In genomic region chr9:79279356-79279755, GRCh38 we compare ENCODE assay signal across 18 cellular contexts.
DNase-seq lines count a peak whose midpoint lies in the region; ATAC-seq and TF ChIP-seq lines count a peak whose summit lies in the region.
"Had no signal": no experiment of that assay in that cellular context is flagged by ENCODE, and none has a peak within 500 bp of the region (broad histone marks: within the 10 kb centered on the region; RNA-seq: fewer than 3 reads in every experiment).

No MANE protein-coding gene starts in this region.

- WGBS in endodermal cell (ENCODE audit: insufficient coverage in 1 of 2, insufficient read length in 1 of 2), 2 experiments = 75% methylated on average over 1 of the region's 1 CpG; no CpG with 5 or more reads in 1 of the 2 experiments

- H3K27me3 Mint-ChIP-seq in endodermal cell (ENCODE audit: insufficient read depth) = no peaks in the 10 kb centered on the region

- no peak overlapping the region for H3K9ac ChIP-seq in endodermal cell (ENCODE audit: extremely low read depth, low read length, poor library complexity, severe bottlenecking)
- H3K9ac ChIP-seq: BLaER1 had no signal

- no peak overlapping the region for H3K4me3 ChIP-seq in endodermal cell (ENCODE audit: low read length)
- H3K4me3 ChIP-seq in mucosa of descending colon = no peak overlapping the region
- H3K4me3 ChIP-seq: BLaER1, GM12878 had no signal

- no peaks in the 10 kb centered on the region for H3K4me1 Mint-ChIP-seq in endodermal cell
- H3K4me1 Mint-ChIP-seq: CD4-positive, alpha-beta memory T cell had no signal

- H3K9me3 ChIP-seq in endodermal cell (ENCODE audit: control insufficient read depth, low read length) = no peaks in the 10 kb centered on the region
- no peaks in the 10 kb centered on the region for H3K9me3 ChIP-seq in mucosa of descending colon

- H3K4me3 Mint-ChIP-seq in endodermal cell = no peak overlapping the region
- H3K4me3 Mint-ChIP-seq: CD14-positive monocyte; CD4-positive, alpha-beta memory T cell; H9 had no signal

- H3K4me1 ChIP-seq in endodermal cell (ENCODE audit: control insufficient read depth, insufficient read depth, low read length) (no peaks in the 10 kb centered on the region), mucosa of descending colon (ENCODE audit: low read depth) (no peaks in the 10 kb centered on the region)
- H3K4me1 ChIP-seq: BLaER1 had no signal

- no peak for TF ChIP-seq CTCF in endodermal cell (conservative IDR thresholded peaks at IDR 0.05)
- no peak for TF ChIP-seq CTCF in mucosa of descending colon (IDR thresholded peaks at IDR 0.05)

- H3K36me3 ChIP-seq in endodermal cell (ENCODE audit: control insufficient read depth, insufficient read depth, low read length) (no peaks in the 10 kb centered on the region), mucosa of descending colon (ENCODE audit: low read depth) (no peaks in the 10 kb centered on the region)
- H3K36me3 ChIP-seq: BLaER1 had no signal

- no peaks in the 10 kb centered on the region for H3K9me3 Mint-ChIP-seq in endodermal cell
- H3K9me3 Mint-ChIP-seq: H9 had no signal

- H3K27ac ChIP-seq in endodermal cell (ENCODE audit: low read depth, low read length) = no peak overlapping the region
- H3K27ac ChIP-seq: BLaER1, HL-60 had no signal

- no peaks in the 10 kb centered on the region for H3K27me3 ChIP-seq in endodermal cell (ENCODE audit: control insufficient read depth, insufficient read depth, low read length, poor library complexity, severe bottlenecking)
- H3K27me3 ChIP-seq: BLaER1 had no signal

- intact Hi-C loops in mucosa of descending colon (cut with DNase I, micrococcal nuclease) = no loop called here

- no peaks in the 10 kb centered on the region for H3K36me3 Mint-ChIP-seq in endodermal cell (ENCODE audit: low read depth)
- H3K36me3 Mint-ChIP-seq: CD14-positive monocyte; CD4-positive, alpha-beta memory T cell had no signal

- DNase-seq in NCI-H146 (lab: John Stamatoyannopoulos, UW) (peak; percentile 17), NCI-H146 treated with DMSO at 0.1 percent for 48 hours (lab: John Stamatoyannopoulos, UW; ENCODE audit: unreplicated experiment) (no peak), DMS53 (lab: John Stamatoyannopoulos, UW) (peak; percentile 65), endodermal cell (peak; percentile 3), mucosa of descending colon (no peak), occipital lobe (lab: John Stamatoyannopoulos, UW) (no peak)
- DNase-seq: 8988T; CD4-positive, alpha-beta memory T cell; COR-L47; DMS 273 treated with DMSO at 0.1 percent for 48 hours; DND-41; EL; H9 had no signal

- peak; percentile 48 for ATAC-seq in mucosa of descending colon
- ATAC-seq in HG02885 (IDR thresholded peaks at IDR 0.05; ENCODE audit: poor library complexity, unreplicated experiment) = no peak
- ATAC-seq: GM12878 had no signal

- H3K27ac Mint-ChIP-seq in endodermal cell = no peak overlapping the region
- H3K27ac Mint-ChIP-seq: CD4-positive, alpha-beta memory T cell; H9 had no signal

Comparison
In these comparisons a context has a peak if more than half of its experiments do, and no peak if none do; other contexts are left out.
1. DNase-seq: peak in NCI-H146 (single experiment), DMS53 (single experiment) and endodermal cell (single experiment); none in NCI-H146 treated with DMSO at 0.1 percent for 48 hours (single experiment), mucosa of descending colon (0 of 3) and occipital lobe (single experiment).